In the genomic region with DNA sequence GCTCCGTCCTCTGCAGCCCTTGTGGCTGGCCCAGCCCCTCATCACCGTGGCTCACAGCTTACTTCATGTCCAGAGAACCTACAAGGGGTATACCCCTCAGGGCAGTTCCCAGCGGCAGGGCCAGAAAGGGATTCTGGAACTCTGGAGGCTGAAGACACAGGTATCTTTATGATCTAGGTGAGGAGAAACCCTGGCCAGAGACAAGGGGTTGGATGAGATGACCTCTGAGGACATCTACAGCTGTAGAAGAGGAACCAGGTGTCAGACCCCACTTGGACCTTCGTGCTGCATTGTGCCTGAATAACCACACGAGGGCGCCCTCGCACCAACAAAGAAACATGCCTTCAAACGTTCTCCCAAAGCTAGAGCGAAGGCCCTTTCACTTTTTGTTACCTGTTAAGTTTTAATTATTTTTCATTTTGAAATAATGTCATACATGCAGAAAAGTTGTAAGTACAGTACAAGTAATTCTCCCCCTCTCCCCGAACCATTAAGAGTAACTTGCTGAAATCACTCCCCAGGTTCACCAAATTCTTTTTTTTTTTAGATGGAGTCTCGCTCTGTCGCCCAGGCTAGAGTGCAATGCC, we compare ENCODE assay signal across 1 cellular context.
TF ChIP-seq lines count a peak whose summit lies in the region.

No MANE protein-coding gene starts in this region.

TF ChIP-seq in GM23338, 12 proteins besides CTCF, POLR2A, EP300 and RAD21 (continued from another document):
- TF ChIP-seq, protein P1, sequence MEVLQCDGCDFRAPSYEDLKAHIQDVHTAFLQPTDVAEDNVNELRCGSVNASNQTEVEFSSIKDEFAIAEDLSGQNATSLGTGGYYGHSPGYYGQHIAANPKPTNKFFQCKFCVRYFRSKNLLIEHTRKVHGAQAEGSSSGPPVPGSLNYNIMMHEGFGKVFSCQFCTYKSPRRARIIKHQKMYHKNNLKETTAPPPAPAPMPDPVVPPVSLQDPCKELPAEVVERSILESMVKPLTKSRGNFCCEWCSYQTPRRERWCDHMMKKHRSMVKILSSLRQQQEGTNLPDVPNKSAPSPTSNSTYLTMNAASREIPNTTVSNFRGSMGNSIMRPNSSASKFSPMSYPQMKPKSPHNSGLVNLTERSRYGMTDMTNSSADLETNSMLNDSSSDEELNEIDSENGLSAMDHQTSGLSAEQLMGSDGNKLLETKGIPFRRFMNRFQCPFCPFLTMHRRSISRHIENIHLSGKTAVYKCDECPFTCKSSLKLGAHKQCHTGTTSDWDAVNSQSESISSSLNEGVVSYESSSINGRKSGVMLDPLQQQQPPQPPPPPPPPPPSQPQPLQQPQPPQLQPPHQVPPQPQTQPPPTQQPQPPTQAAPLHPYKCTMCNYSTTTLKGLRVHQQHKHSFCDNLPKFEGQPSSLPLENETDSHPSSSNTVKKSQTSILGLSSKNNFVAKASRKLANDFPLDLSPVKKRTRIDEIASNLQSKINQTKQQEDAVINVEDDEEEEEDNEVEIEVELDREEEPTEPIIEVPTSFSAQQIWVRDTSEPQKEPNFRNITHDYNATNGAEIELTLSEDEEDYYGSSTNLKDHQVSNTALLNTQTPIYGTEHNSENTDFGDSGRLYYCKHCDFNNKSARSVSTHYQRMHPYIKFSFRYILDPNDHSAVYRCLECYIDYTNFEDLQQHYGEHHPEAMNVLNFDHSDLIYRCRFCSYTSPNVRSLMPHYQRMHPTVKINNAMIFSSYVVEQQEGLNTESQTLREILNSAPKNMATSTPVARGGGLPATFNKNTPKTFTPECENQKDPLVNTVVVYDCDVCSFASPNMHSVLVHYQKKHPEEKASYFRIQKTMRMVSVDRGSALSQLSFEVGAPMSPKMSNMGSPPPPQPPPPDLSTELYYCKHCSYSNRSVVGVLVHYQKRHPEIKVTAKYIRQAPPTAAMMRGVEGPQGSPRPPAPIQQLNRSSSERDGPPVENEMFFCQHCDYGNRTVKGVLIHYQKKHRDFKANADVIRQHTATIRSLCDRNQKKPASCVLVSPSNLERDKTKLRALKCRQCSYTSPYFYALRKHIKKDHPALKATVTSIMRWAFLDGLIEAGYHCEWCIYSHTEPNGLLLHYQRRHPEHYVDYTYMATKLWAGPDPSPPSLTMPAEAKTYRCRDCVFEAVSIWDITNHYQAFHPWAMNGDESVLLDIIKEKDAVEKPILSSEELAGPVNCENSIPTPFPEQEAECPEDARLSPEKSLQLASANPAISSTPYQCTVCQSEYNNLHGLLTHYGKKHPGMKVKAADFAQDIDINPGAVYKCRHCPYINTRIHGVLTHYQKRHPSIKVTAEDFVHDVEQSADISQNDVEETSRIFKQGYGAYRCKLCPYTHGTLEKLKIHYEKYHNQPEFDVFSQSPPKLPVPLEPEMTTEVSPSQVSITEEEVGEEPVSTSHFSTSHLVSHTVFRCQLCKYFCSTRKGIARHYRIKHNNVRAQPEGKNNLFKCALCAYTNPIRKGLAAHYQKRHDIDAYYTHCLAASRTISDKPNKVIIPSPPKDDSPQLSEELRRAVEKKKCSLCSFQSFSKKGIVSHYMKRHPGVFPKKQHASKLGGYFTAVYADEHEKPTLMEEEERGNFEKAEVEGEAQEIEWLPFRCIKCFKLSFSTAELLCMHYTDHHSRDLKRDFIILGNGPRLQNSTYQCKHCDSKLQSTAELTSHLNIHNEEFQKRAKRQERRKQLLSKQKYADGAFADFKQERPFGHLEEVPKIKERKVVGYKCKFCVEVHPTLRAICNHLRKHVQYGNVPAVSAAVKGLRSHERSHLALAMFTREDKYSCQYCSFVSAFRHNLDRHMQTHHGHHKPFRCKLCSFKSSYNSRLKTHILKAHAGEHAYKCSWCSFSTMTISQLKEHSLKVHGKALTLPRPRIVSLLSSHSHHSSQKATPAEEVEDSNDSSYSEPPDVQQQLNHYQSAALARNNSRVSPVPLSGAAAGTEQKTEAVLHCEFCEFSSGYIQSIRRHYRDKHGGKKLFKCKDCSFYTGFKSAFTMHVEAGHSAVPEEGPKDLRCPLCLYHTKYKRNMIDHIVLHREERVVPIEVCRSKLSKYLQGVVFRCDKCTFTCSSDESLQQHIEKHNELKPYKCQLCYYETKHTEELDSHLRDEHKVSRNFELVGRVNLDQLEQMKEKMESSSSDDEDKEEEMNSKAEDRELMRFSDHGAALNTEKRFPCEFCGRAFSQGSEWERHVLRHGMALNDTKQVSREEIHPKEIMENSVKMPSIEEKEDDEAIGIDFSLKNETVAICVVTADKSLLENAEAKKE (CRISPR knock-in tag; IDR thresholded peaks at IDR 0.05): peak; percentile 53; the same call in 1 of the 2 replicates
- no peak for TF ChIP-seq CREB1 (CRISPR knock-in tag; IDR thresholded peaks at IDR 0.05; ENCODE audit: low read depth)
- TF ChIP-seq, protein P2, sequence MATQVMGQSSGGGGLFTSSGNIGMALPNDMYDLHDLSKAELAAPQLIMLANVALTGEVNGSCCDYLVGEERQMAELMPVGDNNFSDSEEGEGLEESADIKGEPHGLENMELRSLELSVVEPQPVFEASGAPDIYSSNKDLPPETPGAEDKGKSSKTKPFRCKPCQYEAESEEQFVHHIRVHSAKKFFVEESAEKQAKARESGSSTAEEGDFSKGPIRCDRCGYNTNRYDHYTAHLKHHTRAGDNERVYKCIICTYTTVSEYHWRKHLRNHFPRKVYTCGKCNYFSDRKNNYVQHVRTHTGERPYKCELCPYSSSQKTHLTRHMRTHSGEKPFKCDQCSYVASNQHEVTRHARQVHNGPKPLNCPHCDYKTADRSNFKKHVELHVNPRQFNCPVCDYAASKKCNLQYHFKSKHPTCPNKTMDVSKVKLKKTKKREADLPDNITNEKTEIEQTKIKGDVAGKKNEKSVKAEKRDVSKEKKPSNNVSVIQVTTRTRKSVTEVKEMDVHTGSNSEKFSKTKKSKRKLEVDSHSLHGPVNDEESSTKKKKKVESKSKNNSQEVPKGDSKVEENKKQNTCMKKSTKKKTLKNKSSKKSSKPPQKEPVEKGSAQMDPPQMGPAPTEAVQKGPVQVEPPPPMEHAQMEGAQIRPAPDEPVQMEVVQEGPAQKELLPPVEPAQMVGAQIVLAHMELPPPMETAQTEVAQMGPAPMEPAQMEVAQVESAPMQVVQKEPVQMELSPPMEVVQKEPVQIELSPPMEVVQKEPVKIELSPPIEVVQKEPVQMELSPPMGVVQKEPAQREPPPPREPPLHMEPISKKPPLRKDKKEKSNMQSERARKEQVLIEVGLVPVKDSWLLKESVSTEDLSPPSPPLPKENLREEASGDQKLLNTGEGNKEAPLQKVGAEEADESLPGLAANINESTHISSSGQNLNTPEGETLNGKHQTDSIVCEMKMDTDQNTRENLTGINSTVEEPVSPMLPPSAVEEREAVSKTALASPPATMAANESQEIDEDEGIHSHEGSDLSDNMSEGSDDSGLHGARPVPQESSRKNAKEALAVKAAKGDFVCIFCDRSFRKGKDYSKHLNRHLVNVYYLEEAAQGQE (IDR thresholded peaks at IDR 0.05; ENCODE audit: unreplicated experiment): no peak
- no peak for TF ChIP-seq EZH2 (IDR thresholded peaks at IDR 0.05; ENCODE audit: low read depth, unreplicated experiment)
